In the genomic region with DNA sequence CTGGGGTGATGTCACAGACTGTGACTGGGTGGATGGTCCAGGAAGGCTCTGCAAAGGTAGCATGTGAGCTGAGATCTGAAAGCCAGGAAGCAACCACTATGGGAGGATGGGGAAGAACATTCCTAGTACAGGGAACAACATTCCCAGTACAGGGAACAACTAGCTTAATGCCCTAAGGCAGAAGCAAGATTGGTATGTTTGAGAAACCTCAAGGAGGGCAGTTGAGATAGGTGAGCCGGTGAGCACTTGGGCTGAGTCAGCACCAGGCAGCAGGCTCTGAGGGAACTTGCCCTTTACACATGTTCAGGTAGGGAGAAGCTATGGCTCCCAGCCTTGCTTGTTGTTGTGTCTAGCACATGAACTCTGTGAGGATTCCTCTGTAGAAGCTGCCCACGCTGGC, we compare ENCODE assay signal across 29 cellular contexts. TPM values are rescaled to one million over a fixed set of nuclear protein-coding genes. Genes with fewer than 3 reads are reported as not detected.
"Had no signal": no experiment of that assay in that cellular context is flagged by ENCODE, and none has a peak within 500 bp of the region (broad histone marks: within the 10 kb centered on the region; RNA-seq: fewer than 3 reads in every experiment).

No MANE protein-coding gene starts in this region.

- FAIRE-seq: astrocyte had no signal

- H3K27me3 ChIP-seq: SJCRH30 had no signal

- H3K27ac ChIP-seq: KMS-11, SJCRH30, VCaP had no signal

- H3K4me3 ChIP-seq: MG63, SJCRH30 had no signal

- H3K36me3 ChIP-seq: MG63, SJCRH30 had no signal

- DNase-seq: activated CD4-positive, alpha-beta memory T cell treated with anti-CD3 and anti-CD28 coated beads for 36 hours; activated CD4-positive, alpha-beta T cell treated with anti-CD3 and anti-CD28 coated beads, Interleukin-2, amount 10 ng/mL, durations not matched to agents 7 days and 5 days; activated CD4-positive, CD25-positive, alpha-beta regulatory T cell; activated CD8-positive, alpha-beta memory T cell treated with anti-CD3 and anti-CD28 coated beads for 24 hours; activated effector memory CD4-positive, alpha-beta T cell treated with anti-CD3 and anti-CD28 coated beads, Interleukin-2, amount 50 U/mL, for 16 hours; activated naive CD4-positive, alpha-beta T cell treated with anti-CD3 and anti-CD28 coated beads for 36 hours; activated T-cell treated with anti-CD3 and anti-CD28 coated beads, Interleukin-2, amount 50 U/mL, for 4 hours; amygdala; MG63; MV-4-11; NCI-H1092 treated with DMSO at 0.1 percent for 48 hours; NCI-H1417 treated with DMSO at 0.1 percent for 48 hours; NCI-H1694; NCI-H2029; NCI-H2107; NCI-H2171 treated with DMSO at 0.1 percent for 48 hours; NCI-H345; NCI-H510A; NCI-H526 treated with DMSO at 0.1 percent for 48 hours; NCI-H82; Right ventricle myocardium superior; SJCRH30; SK-N-SH; T-helper 1 cell had no signal

RNA-seq across cellular contexts. Expression of a gene that starts 24.2 kb away (rescaled TPM):
- total RNA-seq: activated CD4-positive, alpha-beta memory T cell treated with anti-CD3 and anti-CD28 coated beads for 36 hours; activated CD4-positive, alpha-beta T cell treated with anti-CD3 and anti-CD28 coated beads, Interleukin-2, amount 10 ng/mL, durations not matched to agents 7 days and 5 days; activated naive CD4-positive, alpha-beta T cell treated with anti-CD3 and anti-CD28 coated beads for 36 hours; OCI-LY7; RPMI7951 had no signal
